8 cellular contexts compared by ENCODE assay signal in genomic region chr17:76458580-76459490, GRCh38. TPM values are rescaled to one million over a fixed set of nuclear protein-coding genes. Genes with fewer than 3 reads are reported as not detected.
A peak's percentile ranks its signal among the peaks of the same experiment; 100 is the strongest.
DNase-seq lines count a peak whose midpoint lies in the region; ATAC-seq and TF ChIP-seq lines count a peak whose summit lies in the region.

No MANE protein-coding gene starts in this region.

- whole genome bisulfite sequencing in esophagus squamous epithelium, 2 donors = 37 to 51% methylated on average over 3 to 4 of the region's 9 CpGs
- WGBS in ovary, 3 donors = 35 to 42% (median 37%) methylated on average over 8 to 9 of the region's 9 CpGs
- 66% methylated on average over 7 of the region's 9 CpGs for WGBS in esophagus muscularis mucosa

- no peaks in the 10 kb centered on the region for H3K9me3 ChIP-seq in OCI-LY7 (ENCODE audit: low read length)
- no peaks in the 10 kb centered on the region for H3K9me3 ChIP-seq in esophagus squamous epithelium
- H3K9me3 ChIP-seq in ovary = no peaks in the 10 kb centered on the region
- H3K9me3 ChIP-seq in esophagus muscularis mucosa = no peaks in the 10 kb centered on the region

- DNase-seq in AG09309 (ENCODE audit: low read depth) (no peak), GM20000 (ENCODE audit: low spot score) (peak; percentile 78), OCI-LY7 (ENCODE audit: low spot score) (peak; percentile 88), esophagus squamous epithelium (lab: John Stamatoyannopoulos, UW) (no peak), ovary (peak in 4 of 5 donors; percentile 51 to 75 (median 61)), esophagus muscularis mucosa (ENCODE audit: extremely low spot score) (no peak), T1000 (lab: John Stamatoyannopoulos, UW) (no peak)

- H3K36me3 ChIP-seq in OCI-LY7 (ENCODE audit: insufficient read depth, low read length) = no peaks in the 10 kb centered on the region
- no peaks in the 10 kb centered on the region for H3K36me3 ChIP-seq in esophagus squamous epithelium
- no peaks in the 10 kb centered on the region for H3K36me3 ChIP-seq in ovary
- H3K36me3 ChIP-seq in esophagus muscularis mucosa = no peaks in the 10 kb centered on the region

- H3K27me3 ChIP-seq in esophagus squamous epithelium (no peaks in the 10 kb centered on the region), ovary (no peaks in the 10 kb centered on the region), esophagus muscularis mucosa (no peaks in the 10 kb centered on the region)

- TF ChIP-seq CTCF in AG09309 (IDR thresholded peaks at IDR 0.05; ENCODE audit: control insufficient read depth, insufficient read depth, low read depth, low read length, missing control alignments) = peak; percentile 75
- peak; percentile 77 for TF ChIP-seq CTCF in GM20000 (IDR thresholded peaks at IDR 0.05; ENCODE audit: extremely low read depth, missing control alignments)
- peak; percentile 95 for TF ChIP-seq CTCF in OCI-LY7 (conservative IDR thresholded peaks at IDR 0.05; ENCODE audit: low read length)
- peak in 5 of 6 experiments; percentile 21 to 55 (median 42) for TF ChIP-seq CTCF in esophagus squamous epithelium (IDR thresholded peaks at IDR 0.05)
- no peak for TF ChIP-seq CTCF in ovary (IDR thresholded peaks at IDR 0.05)
- TF ChIP-seq CTCF in esophagus muscularis mucosa (IDR thresholded peaks at IDR 0.05) = peak in 1 of 3 experiments; percentile 8

- TF ChIP-seq POLR2A in esophagus squamous epithelium (IDR thresholded peaks at IDR 0.05) (no peak), ovary (IDR thresholded peaks at IDR 0.05) (no peak), esophagus muscularis mucosa (IDR thresholded peaks at IDR 0.05; ENCODE audit: low read depth) (no peak)

- H3K4me3 ChIP-seq in AG09309 (ENCODE audit: control insufficient read depth, low read depth, low read length) (no peak overlapping the region), OCI-LY7 (ENCODE audit: low read depth, low read length, poor library complexity, severe bottlenecking) (no peak overlapping the region), esophagus squamous epithelium (no peak overlapping the region), ovary (no peak overlapping the region), esophagus muscularis mucosa (no peak overlapping the region)

- BruUV-seq in OCI-LY7 (replicated peaks; lab: Mats Ljungman, UMichigan) = no TSS peak

- H3K79me2 ChIP-seq in OCI-LY7 (ENCODE audit: insufficient read depth, low read depth, low read length) = no peaks in the 10 kb centered on the region

- intact Hi-C loops in OCI-LY7 (cut with micrococcal nuclease; ENCODE audit: unreplicated experiment) = loop anchor here (1.0 to 5.0 kb wide), 2 partner anchors 51 to 157 kb away; no protein-coding TSS in a partner anchor
- intact Hi-C loops in esophagus squamous epithelium (cut with DNase I) = loop anchor here (5.0 kb wide), 1 partner anchor 52 kb away; no protein-coding TSS in a partner anchor
- intact Hi-C loops in ovary (cut with DNase I) = loop anchor here in 1 of 4 donors (10.0 kb wide), 1 partner anchor 54 kb away; no protein-coding TSS in a partner anchor
- intact Hi-C loops in esophagus muscularis mucosa (cut with DNase I) = no loop called here

- H3K4me1 ChIP-seq in OCI-LY7 (ENCODE audit: insufficient read depth, low read length, poor library complexity, severe bottlenecking) (peaks cover 17% of the 10 kb centered on the region), esophagus squamous epithelium (no peaks in the 10 kb centered on the region), ovary (ENCODE audit: insufficient read depth) (no peaks in the 10 kb centered on the region), esophagus muscularis mucosa (no peaks in the 10 kb centered on the region)

- POLR2A ChIA-PET in OCI-LY7 (lab: Charles Lee) = interaction anchor here (0.6 to 2.5 kb wide), 17 partner anchors 9 to 941 kb away, joined by 3 to 13 read pairs (median 3); partner anchors contain the start of genes AANAT, PRPSAP1 and RHBDF2

- no peak overlapping the region for H3K27ac ChIP-seq in OCI-LY7 (ENCODE audit: low read depth, low read length, poor library complexity, severe bottlenecking)
- no peak overlapping the region for H3K27ac ChIP-seq in esophagus squamous epithelium
- no peak overlapping the region for H3K27ac ChIP-seq in ovary
- no peak overlapping the region for H3K27ac ChIP-seq in esophagus muscularis mucosa (replicated peaks in 1 of 4)

- TF ChIP-seq EP300 in ovary (IDR thresholded peaks at IDR 0.05) = no peak
- TF ChIP-seq EP300 in esophagus muscularis mucosa (IDR thresholded peaks at IDR 0.05) = no peak

- H4K20me1 ChIP-seq in OCI-LY7 (ENCODE audit: insufficient read depth, low read length) = no peaks in the 10 kb centered on the region

- peak overlapping the region; percentile 11; the same call in 1 of the 2 replicates for H3K4me2 ChIP-seq in OCI-LY7 (ENCODE audit: low read length)

- CTCF ChIA-PET in OCI-LY7 (lab: Charles Lee; ENCODE audit: unreplicated experiment) = interaction anchor here (0.6 to 3.3 kb wide), 20 partner anchors 8 to 170 kb away, joined by 3 to 33 read pairs (median 4); no protein-coding TSS in a partner anchor

- H3K9me2 ChIP-seq in OCI-LY7 (ENCODE audit: insufficient read depth, low read length) = no peaks in the 10 kb centered on the region

- H2AFZ ChIP-seq in OCI-LY7 (ENCODE audit: low read length) = peak overlapping the region; percentile 35; the same call in 1 of the 2 replicates

- ATAC-seq in GM19463 (IDR thresholded peaks at IDR 0.05; ENCODE audit: unreplicated experiment) = no peak

RNA-seq across cellular contexts. Expression of gene UBE2O, which starts 5.9 kb away (rescaled TPM):
- total RNA-seq in OCI-LY7 (2014; rRNA removed; shearing (Covaris generic)) = 43.4 and 55.1 TPM in 2 replicates
- 71.0 and 79.6 TPM in 2 replicates for total RNA-seq in OCI-LY7 (2022)
- 10 to 100 TPM; 11.9 to 19.8 (median 16.3) TPM for total RNA-seq in esophagus squamous epithelium
- 10 to 100 TPM; 11.3 to 37.2 (median 29.0) TPM for total RNA-seq in ovary
- 10 to 100 TPM in 1 of 2 donors, 1 to 10 TPM in 1; 8.3 to 15.4 TPM for polyA plus RNA-seq in ovary
- total RNA-seq in esophagus muscularis mucosa = 10 to 100 TPM; 14.1 to 21.7 (median 19.0) TPM

RNA-seq across cellular contexts. Expression of gene AANAT, which starts 8.6 kb away (rescaled TPM):
- total RNA-seq in OCI-LY7 (2014; rRNA removed; shearing (Covaris generic)) = not detected in 2 replicates
- not detected in 2 replicates for total RNA-seq in OCI-LY7 (2022)
- total RNA-seq in esophagus squamous epithelium = not detected
- not detected for total RNA-seq in ovary
- not detected for polyA plus RNA-seq in ovary
- not detected for total RNA-seq in esophagus muscularis mucosa

RNA-seq across cellular contexts. Expression of gene RHBDF2, which starts 42.4 kb away (rescaled TPM):
- total RNA-seq in OCI-LY7 (2014; rRNA removed; shearing (Covaris generic)) = 122 and 144 TPM in 2 replicates
- 158 and 173 TPM in 2 replicates for total RNA-seq in OCI-LY7 (2022)
- 10 to 100 TPM; 27.0 to 38.5 (median 33.7) TPM for total RNA-seq in esophagus squamous epithelium
- 10 to 100 TPM; 11.7 to 39.9 (median 26.1) TPM for total RNA-seq in ovary
- 1 to 10 TPM; 3.3 to 8.8 TPM for polyA plus RNA-seq in ovary
- total RNA-seq in esophagus muscularis mucosa = 10 to 100 TPM; 12.9 to 22.5 (median 15.4) TPM

Comparison
In these comparisons a context has a peak if more than half of its experiments do, and no peak if none do; other contexts are left out.
1. DNase-seq: peak in GM20000 (single experiment), OCI-LY7 (single experiment) and ovary (4 of 5); none in AG09309 (single experiment), esophagus squamous epithelium (single experiment), esophagus muscularis mucosa (single experiment) and T1000 (single experiment).
2. CTCF ChIP-seq: peak in AG09309 (single experiment), GM20000 (single experiment), OCI-LY7 (single experiment) and esophagus squamous epithelium (5 of 6); none in ovary (0 of 3).